ENCODE assay signal across 8 cellular contexts in genomic region chr6:35258858-35259193, GRCh38. TPM values are rescaled to one million over a fixed set of nuclear protein-coding genes. Genes with fewer than 3 reads are reported as not detected.
A peak's percentile ranks its signal among the peaks of the same experiment; 100 is the strongest.
DNase-seq lines count a peak whose midpoint lies in the region; ATAC-seq and TF ChIP-seq lines count a peak whose summit lies in the region.

No MANE protein-coding gene starts in this region.

- CTCF ChIA-PET in A673 (lab: Charles Lee) (interaction anchor here (1.1 to 1.5 kb wide), 2 partner anchors 28 to 54 kb away, joined by 3 to 4 read pairs; no protein-coding TSS in a partner anchor), T-cell (lab: Charles Lee) (interaction anchor here in 1 of 2 donors (1.2 to 1.5 kb wide), 3 partner anchors 9 to 74 kb away, joined by 3 to 4 read pairs (median 4); no protein-coding TSS in a partner anchor)
- CTCF ChIA-PET in naive thymus-derived CD4-positive, alpha-beta T cell (lab: Charles Lee) = interaction anchor here (0.6 to 1.6 kb wide), 6 partner anchors 13 to 299 kb away, joined by 3 to 5 read pairs (median 4); partner anchors contain the start of gene DEF6

- DNase-seq in A673 (ENCODE audit: low spot score) = peak; percentile 67
- DNase-seq in GM12865 (ENCODE audit: low read depth) = no peak
- DNase-seq in T-cell = peak in 17 of 34 experiments; percentile 7 to 47 (median 35)
- DNase-seq in endodermal cell = no peak
- DNase-seq in naive thymus-derived CD4-positive, alpha-beta T cell = peak in 1 of 9 donors; percentile 59
- no peak for DNase-seq in uterus

- H3K27me3 Mint-ChIP-seq in T-cell = no peaks in the 10 kb centered on the region
- H3K27me3 Mint-ChIP-seq in endodermal cell (ENCODE audit: insufficient read depth) = no peaks in the 10 kb centered on the region
- no peaks in the 10 kb centered on the region for H3K27me3 Mint-ChIP-seq in naive thymus-derived CD4-positive, alpha-beta T cell

- H3K27ac Mint-ChIP-seq in T-cell = peak overlapping the region; percentile 94 to 96
- peak overlapping the region; percentile 98 for H3K27ac Mint-ChIP-seq in endodermal cell
- H3K27ac Mint-ChIP-seq in naive thymus-derived CD4-positive, alpha-beta T cell = peak overlapping the region; percentile 89 to 99 (median 97)

- H3K36me3 Mint-ChIP-seq in T-cell = peaks cover 2% of the 10 kb centered on the region
- H3K36me3 Mint-ChIP-seq in endodermal cell (ENCODE audit: low read depth) = peaks cover 1% of the 10 kb centered on the region
- H3K36me3 Mint-ChIP-seq in naive thymus-derived CD4-positive, alpha-beta T cell = peaks cover 0 to 6% (median 0%) of the 10 kb centered on the region in 5 donors

- no peaks in the 10 kb centered on the region for H3K36me3 ChIP-seq in A673 (ENCODE audit: insufficient read depth, low read length, poor library complexity, severe bottlenecking)
- H3K36me3 ChIP-seq in endodermal cell (ENCODE audit: control insufficient read depth, insufficient read depth, low read length) = no peaks in the 10 kb centered on the region
- H3K36me3 ChIP-seq in naive thymus-derived CD4-positive, alpha-beta T cell (ENCODE audit: control insufficient read depth in 2 of 3, insufficient read depth in 3 of 3, low read length in 3 of 3) = peaks cover 0 to 9% (median 0%) of the 10 kb centered on the region in 3 experiments
- H3K36me3 ChIP-seq in uterus = no peaks in the 10 kb centered on the region

- TF ChIP-seq POLR2A in uterus (IDR thresholded peaks at IDR 0.05) = no peak

- no peaks in the 10 kb centered on the region for H3K27me3 ChIP-seq in A673 (replicated peaks; ENCODE audit: insufficient read depth, low read depth, low read length, poor library complexity)
- no peaks in the 10 kb centered on the region for H3K27me3 ChIP-seq in endodermal cell (ENCODE audit: control insufficient read depth, insufficient read depth, low read length, poor library complexity, severe bottlenecking)
- H3K27me3 ChIP-seq in naive thymus-derived CD4-positive, alpha-beta T cell (ENCODE audit: control insufficient read depth in 2 of 2, insufficient read depth in 2 of 2, low read length in 2 of 2) = no peaks in the 10 kb centered on the region
- no peaks in the 10 kb centered on the region for H3K27me3 ChIP-seq in uterus

- H3K9me3 ChIP-seq in A673 (ENCODE audit: low read depth, low read length, poor library complexity, severe bottlenecking) = no peaks in the 10 kb centered on the region
- H3K9me3 ChIP-seq in endodermal cell (ENCODE audit: control insufficient read depth, low read length) = no peaks in the 10 kb centered on the region
- H3K9me3 ChIP-seq in naive thymus-derived CD4-positive, alpha-beta T cell (ENCODE audit: control insufficient read depth in 2 of 3, low read length in 3 of 3) = no peaks in the 10 kb centered on the region
- H3K9me3 ChIP-seq in uterus = no peaks in the 10 kb centered on the region

- TF ChIP-seq CTCF in A673 (conservative IDR thresholded peaks at IDR 0.05; ENCODE audit: low read depth, low read length) (no peak), GM12865 (IDR thresholded peaks at IDR 0.05; ENCODE audit: insufficient read depth, low read depth, low read length, missing control alignments) (no peak), endodermal cell (conservative IDR thresholded peaks at IDR 0.05) (peak; percentile 49), uterus (IDR thresholded peaks at IDR 0.05) (peak in 1 of 4 experiments; percentile 10)

- H3K4me3 ChIP-seq in A673 (ENCODE audit: low read depth, low read length, poor library complexity, severe bottlenecking) (peak overlapping the region; percentile 82), GM12865 (ENCODE audit: low read depth, low read length) (peak overlapping the region; percentile 79), endodermal cell (ENCODE audit: low read length) (peak overlapping the region; percentile 94), uterus (peak overlapping the region; percentile 74 to 86)
- peak overlapping the region; percentile 65 for H3K4me3 ChIP-seq in naive thymus-derived CD4-positive, alpha-beta T cell (ENCODE audit: low read length)

- 0% methylated on average over 20 of the region's 20 CpGs for WGBS in endodermal cell (ENCODE audit: insufficient coverage in 1 of 2, insufficient read length in 1 of 2), 2 experiments

- H3K9me3 Mint-ChIP-seq in T-cell = no peaks in the 10 kb centered on the region
- H3K9me3 Mint-ChIP-seq in endodermal cell = no peaks in the 10 kb centered on the region
- H3K9me3 Mint-ChIP-seq in naive thymus-derived CD4-positive, alpha-beta T cell = peaks cover 0 to 2% (median 0%) of the 10 kb centered on the region in 11 donors

- POLR2A ChIA-PET in A673 (lab: Charles Lee; ENCODE audit: low non-redundant PET) = interaction anchor here (0.5 kb wide), 1 partner anchor 425 kb away, joined by 6 read pairs; no protein-coding TSS in a partner anchor
- POLR2A ChIA-PET in T-cell (lab: Charles Lee) = interaction anchor here in 1 of 2 donors (0.6 to 1.2 kb wide), 2 partner anchors 369 to 1335 kb away, joined by 4 read pairs; partner anchors contain the start of gene SRSF3
- POLR2A ChIA-PET in naive thymus-derived CD4-positive, alpha-beta T cell (lab: Charles Lee) = interaction anchor here (0.5 to 2.5 kb wide), 7 partner anchors 10 to 1338 kb away, joined by 3 to 8 read pairs (median 5); partner anchors contain the start of gene DEF6

- ATAC-seq in HG03280 (IDR thresholded peaks at IDR 0.05; ENCODE audit: unreplicated experiment) (peak; percentile 5), T-cell (replicated peaks in 1 of 4) (peak; percentile 28 to 30 (median 29)), HG03469 (IDR thresholded peaks at IDR 0.05; ENCODE audit: unreplicated experiment) (no peak)
- ATAC-seq in naive thymus-derived CD4-positive, alpha-beta T cell = peak; percentile 9

- peaks cover 47 to 51% (median 49%) of the 10 kb centered on the region in 3 donors for H3K4me1 Mint-ChIP-seq in T-cell
- peaks cover 35% of the 10 kb centered on the region for H3K4me1 Mint-ChIP-seq in endodermal cell
- peaks cover 32 to 59% (median 45%) of the 10 kb centered on the region in 7 donors for H3K4me1 Mint-ChIP-seq in naive thymus-derived CD4-positive, alpha-beta T cell

- H3K9ac ChIP-seq in endodermal cell (ENCODE audit: extremely low read depth, low read length, poor library complexity, severe bottlenecking) = peak overlapping the region; percentile 89

- BruUV-seq in A673 (replicated peaks; lab: Mats Ljungman, UMichigan) = no TSS peak

- H3K27ac ChIP-seq in A673 (ENCODE audit: low read depth, low read length, poor library complexity, severe bottlenecking) = peak overlapping the region; percentile 92
- peak overlapping the region; percentile 77 for H3K27ac ChIP-seq in endodermal cell (ENCODE audit: low read depth, low read length)
- peak overlapping the region; percentile 95 for H3K27ac ChIP-seq in naive thymus-derived CD4-positive, alpha-beta T cell (ENCODE audit: low read depth, low read length)
- H3K27ac ChIP-seq in uterus = peak overlapping the region; percentile 96 to 98

- intact Hi-C loops in A673 (cut with micrococcal nuclease; ENCODE audit: unreplicated experiment) = no loop called here
- intact Hi-C loops in naive thymus-derived CD4-positive, alpha-beta T cell (cut with micrococcal nuclease) = loop anchor here (1.0 to 10.0 kb wide), 15 partner anchors 18 to 1470 kb away; partner anchors contain the start of genes ANKS1A (in 2 of the 2), FANCE (in 1 of the 2), HMGA1 (in 1 of the 2) and ILRUN (in 1 of the 2)
- intact Hi-C loops in uterus (cut with DNase I; ENCODE audit: low total_unique reads) = no loop called here

- H3K4me1 ChIP-seq in A673 (ENCODE audit: insufficient read depth, low read length, poor library complexity, severe bottlenecking) = no peaks in the 10 kb centered on the region
- H3K4me1 ChIP-seq in endodermal cell (ENCODE audit: control insufficient read depth, insufficient read depth, low read length) = peaks cover 23% of the 10 kb centered on the region
- H3K4me1 ChIP-seq in naive thymus-derived CD4-positive, alpha-beta T cell (ENCODE audit: control insufficient read depth in 2 of 2, insufficient read depth in 2 of 2, low read length in 2 of 2) = peaks cover 15 to 17% of the 10 kb centered on the region in 2 donors
- no peaks in the 10 kb centered on the region for H3K4me1 ChIP-seq in uterus

- H3K4me3 Mint-ChIP-seq in T-cell = peak overlapping the region; percentile 94 to 95 (median 94)
- peak overlapping the region; percentile 93 for H3K4me3 Mint-ChIP-seq in endodermal cell
- peak overlapping the region; percentile 85 to 99 (median 97) for H3K4me3 Mint-ChIP-seq in naive thymus-derived CD4-positive, alpha-beta T cell

RNA-seq across cellular contexts. Expression of gene ZNF76, which starts 0.7 kb away (rescaled TPM):
- total RNA-seq in A673 (2021) = 28.7 and 36.0 TPM in 2 replicates
- total RNA-seq in T-cell = 10 to 100 TPM; 72.7 to 91.3 (median 84.8) TPM
- 10 to 100 TPM; 39.0 to 42.9 TPM for total RNA-seq in endodermal cell
- 46.7 TPM for polyA plus RNA-seq in endodermal cell (2013, experiment 1 of 2)
- 38.9 TPM for polyA plus RNA-seq in endodermal cell (2013, experiment 2 of 2)
- 100 to 1,000 TPM in 2 of 5 experiments, 10 to 100 TPM in 3; 44.4 to 110 (median 77.2) TPM for total RNA-seq in naive thymus-derived CD4-positive, alpha-beta T cell
- polyA plus RNA-seq in naive thymus-derived CD4-positive, alpha-beta T cell = 10 to 100 TPM; 20.6 to 42.0 TPM
- total RNA-seq in uterus = 10 to 100 TPM; 18.9 to 56.1 (median 41.1) TPM

RNA-seq across cellular contexts. Expression of gene DEF6, which starts 38.8 kb away (rescaled TPM):
- total RNA-seq in A673 (2021) (0.37 and 0.44 TPM in 2 replicates), T-cell (100 to 1,000 TPM; 221 to 311 (median 298) TPM), endodermal cell (1 to 10 TPM; 6.3 to 6.8 TPM), uterus (1 to 10 TPM in 3 of 4 donors, under 1 TPM in 1; 0.26 to 8.9 (median 3.1) TPM)
- polyA plus RNA-seq in endodermal cell (2013, experiment 1 of 2) = 2.0 TPM
- polyA plus RNA-seq in endodermal cell (2013, experiment 2 of 2) = 2.2 TPM
- 100 to 1,000 TPM; 219 to 250 (median 225) TPM for total RNA-seq in naive thymus-derived CD4-positive, alpha-beta T cell
- polyA plus RNA-seq in naive thymus-derived CD4-positive, alpha-beta T cell = 100 to 1,000 TPM; 113 to 234 TPM

RNA-seq across cellular contexts. Expression of gene SCUBE3, which starts 45.1 kb away (rescaled TPM):
- total RNA-seq in A673 (2021) (0.04 TPM in 1 of 2 replicates, not detected in the other), T-cell (under 1 TPM in 4 of 5 donors, not detected in 1; 0.03 to 0.14 (median 0.08) TPM), endodermal cell (under 1 TPM; 0.27 to 0.86 TPM), uterus (1 to 10 TPM in 1 of 4 donors, under 1 TPM in 1, not detected in 2; 0.61 to 3.3 TPM)
- polyA plus RNA-seq in endodermal cell (2013, experiment 1 of 2) = 22.4 TPM
- 18.8 TPM for polyA plus RNA-seq in endodermal cell (2013, experiment 2 of 2)
- total RNA-seq in naive thymus-derived CD4-positive, alpha-beta T cell = not detected
- under 1 TPM; 0.05 to 0.12 TPM for polyA plus RNA-seq in naive thymus-derived CD4-positive, alpha-beta T cell

Comparison
In these comparisons a context has a peak if more than half of its experiments do, and no peak if none do; other contexts are left out.
1. RNA of gene DEF6, which starts 38.8 kb away (total RNA-seq): 221 to 311 TPM in T-cell and 219 to 250 TPM in naive thymus-derived CD4-positive, alpha-beta T cell; 6.3 to 6.8 TPM in endodermal cell, 0.26 to 8.9 TPM in uterus and 0.37 to 0.44 TPM in A673; every median in the first group is over 10 times any median in the second.
2. intact Hi-C loops: an anchor here in naive thymus-derived CD4-positive, alpha-beta T cell (1.0 to 10.0 kb wide); none called in A673 and uterus.
3. Peak in every context shown above with its lines, with median percentiles within 50 percentile points of each other: H3K27ac ChIP-seq, H3K4me3 ChIP-seq, H3K27ac Mint-ChIP-seq and H3K4me3 Mint-ChIP-seq.